ENCODE assay signal across 21 cellular contexts in genomic region chr4:89099034-89099433, GRCh38.
"Had no signal": no experiment of that assay in that cellular context is flagged by ENCODE, and none has a peak within 500 bp of the region (broad histone marks: within the 10 kb centered on the region; RNA-seq: fewer than 3 reads in every experiment).

No MANE protein-coding gene starts in this region.

- H3K4me3 ChIP-seq: heart left ventricle, psoas muscle, right lobe of liver, spleen, stomach, thoracic aorta, transverse colon had no signal

- H3K4me3 Mint-ChIP-seq: effector memory CD8-positive, alpha-beta T cell; naive thymus-derived CD4-positive, alpha-beta T cell; nephron progenitor cell; stimulated activated memory B cell treated with anti-CD40 and anti-IgM and Interleukin-4, amounts not matched to agents 10 μg/mL and 1 μg/mL and 100 μg/mL, for 72 hours had no signal

- H3K4me1 ChIP-seq: heart left ventricle, psoas muscle, right lobe of liver, spleen, stomach, transverse colon had no signal

- FAIRE-seq: frontal cortex had no signal

- DNase-seq: cortex of kidney; effector memory CD8-positive, alpha-beta T cell; heart left ventricle; hypothalamus; islet precursor cell; mammary epithelial cell; naive thymus-derived CD4-positive, alpha-beta T cell; nephron progenitor cell; psoas muscle; retina; right lobe of liver; spleen; stimulated activated CD4-positive, alpha-beta T cell treated with anti-CD3 and anti-CD28 coated beads, Interleukin-15, amount 100 ng/mL, for 24 hours; stimulated activated CD4-positive, alpha-beta T cell treated with anti-CD3 and anti-CD28 coated beads, Interleukin-1b, Interleukin-23, amount 100 ng/mL, for 48 hours; stimulated activated CD4-positive, alpha-beta T cell treated with anti-CD3 and anti-CD28 coated beads, Interleukin-4, amount 100 ng/mL, for 24 hours; stomach; substantia nigra; transverse colon had no signal

- H3K36me3 Mint-ChIP-seq: naive thymus-derived CD4-positive, alpha-beta T cell; stimulated activated memory B cell treated with anti-CD40 and anti-IgM and Interleukin-4, amounts not matched to agents 10 μg/mL and 1 μg/mL and 100 μg/mL, for 72 hours had no signal

- H3K9me3 ChIP-seq: psoas muscle, right lobe of liver, spleen, stomach, thoracic aorta, transverse colon had no signal

- H3K27ac ChIP-seq: heart left ventricle, psoas muscle, right lobe of liver, spleen, stomach, thoracic aorta, transverse colon had no signal

- H3K9me3 Mint-ChIP-seq: effector memory CD8-positive, alpha-beta T cell; naive thymus-derived CD4-positive, alpha-beta T cell; nephron progenitor cell; stimulated activated memory B cell treated with anti-CD40 and anti-IgM and Interleukin-4, amounts not matched to agents 10 μg/mL and 1 μg/mL and 100 μg/mL, for 72 hours had no signal

- H3K27ac Mint-ChIP-seq: effector memory CD8-positive, alpha-beta T cell; naive thymus-derived CD4-positive, alpha-beta T cell; nephron progenitor cell had no signal

- H3K4me1 Mint-ChIP-seq: nephron progenitor cell had no signal

- H3K27me3 ChIP-seq: heart left ventricle, right lobe of liver, spleen, stomach, transverse colon had no signal

- H3K27me3 Mint-ChIP-seq: stimulated activated memory B cell treated with anti-CD40 and anti-IgM and Interleukin-4, amounts not matched to agents 10 μg/mL and 1 μg/mL and 100 μg/mL, for 72 hours had no signal

- H3K36me3 ChIP-seq: heart left ventricle, spleen, stomach, thoracic aorta, transverse colon had no signal
